In the genomic region with DNA sequence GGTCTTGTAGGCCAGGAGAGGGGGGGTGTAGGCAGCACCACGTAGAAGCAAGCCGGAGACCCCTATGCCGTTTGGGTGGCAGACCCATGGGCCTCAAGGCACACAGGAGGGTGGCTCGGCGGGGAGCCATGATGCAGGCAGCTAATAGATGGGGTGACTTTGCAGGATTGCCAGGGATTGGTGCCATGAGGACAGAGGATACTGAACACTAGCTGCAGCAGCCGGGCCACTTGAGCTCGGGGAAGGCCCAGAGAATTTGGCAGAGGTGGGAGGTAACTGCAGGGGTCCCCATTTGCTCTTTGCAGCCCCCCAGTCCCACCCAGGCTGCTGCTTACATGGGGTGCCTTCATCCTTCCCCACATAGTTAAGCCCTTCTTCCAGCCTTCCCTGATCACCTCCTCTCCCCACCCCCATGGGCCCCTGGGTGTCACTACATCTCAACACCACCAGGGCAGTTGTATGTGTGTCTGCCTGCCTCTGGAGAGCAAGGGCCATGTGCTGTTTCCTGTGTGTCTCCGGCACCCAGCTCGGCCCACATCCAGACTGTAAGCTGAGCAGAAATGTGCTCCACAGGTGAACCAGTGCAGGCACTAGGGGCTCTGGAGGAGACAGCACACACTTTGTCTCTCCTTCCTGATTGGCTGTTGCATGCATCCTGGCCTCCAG, we compare ENCODE assay signal across 8 cellular contexts. TPM values are rescaled to one million over a fixed set of nuclear protein-coding genes. Genes with fewer than 3 reads are reported as not detected.
A peak's percentile ranks its signal among the peaks of the same experiment; 100 is the strongest.
DNase-seq lines count a peak whose midpoint lies in the region; ATAC-seq, FAIRE-seq and TF ChIP-seq lines count a peak whose summit lies in the region.

No MANE protein-coding gene starts in this region.

- H3K27ac ChIP-seq in dorsolateral prefrontal cortex, result peak overlapping the region; percentile 73 to 100 (median 97)

- TF ChIP-seq CTCF in dorsolateral prefrontal cortex (IDR thresholded peaks at IDR 0.05 in 54 of 56, conservative IDR thresholded peaks at IDR 0.05 in 2 of 56; ENCODE audit: low read depth in 1 of 56, partially characterized antibody in 56 of 56), result peak in 11 of 56 donors; percentile 11 to 36 (median 20)

- ATAC-seq in GM21360 (IDR thresholded peaks at IDR 0.05; ENCODE audit: unreplicated experiment), result no peak
- no peak for ATAC-seq in HG02588 (IDR thresholded peaks at IDR 0.05; ENCODE audit: unreplicated experiment)

- no peak for FAIRE-seq in frontal cortex (lab: Jason Lieb, UNC)

- H3K27me3 ChIP-seq in dorsolateral prefrontal cortex, result no peaks in the 10 kb centered on the region

- intact Hi-C loops in dorsolateral prefrontal cortex (cut with DNase I), result loop anchor here in 1 of 2 donors (5.0 kb wide), 2 partner anchors 38 to 102 kb away; partner anchors contain the start of gene RAI1

- DNase-seq in DMS53 (lab: John Stamatoyannopoulos, UW) (peak; percentile 40), DMS53 treated with DMSO at 0.1 percent for 48 hours (lab: John Stamatoyannopoulos, UW; ENCODE audit: unreplicated experiment) (no peak), NCI-H524 treated with DMSO at 0.1 percent for 48 hours (lab: John Stamatoyannopoulos, UW) (peak; percentile 43), dorsolateral prefrontal cortex (no peak), pons (ENCODE audit: low spot score) (peak; percentile 47), frontal cortex (ENCODE audit: low spot score in 2 of 2) (no peak)

- H3K4me3 ChIP-seq in dorsolateral prefrontal cortex, result peak overlapping the region in 38 of 59 donors; percentile 56 to 79 (median 70)

RNA-seq across cellular contexts. Expression of gene SREBF1, which starts 52.1 kb away (rescaled TPM):
- total RNA-seq in dorsolateral prefrontal cortex (100 to 1,000 TPM in 84 of 120 experiments, 10 to 100 TPM in 36; 57.2 to 359 (median 120) TPM), frontal cortex (17.5 TPM)

Comparison
In these comparisons a context has a peak if more than half of its experiments do, and no peak if none do; other contexts are left out.
1. DNase-seq: peak in DMS53 (single experiment), NCI-H524 treated with DMSO at 0.1 percent for 48 hours (single experiment) and pons (single experiment); none in DMS53 treated with DMSO at 0.1 percent for 48 hours (single experiment), dorsolateral prefrontal cortex (0 of 10) and frontal cortex (0 of 2).